Comparison of ENCODE assay signal across 11 cellular contexts in genomic region chrX:153647461-153648357, GRCh38. TPM values are rescaled to one million over a fixed set of nuclear protein-coding genes. Genes with fewer than 3 reads are reported as not detected.
A peak's percentile ranks its signal among the peaks of the same experiment; 100 is the strongest.
DNase-seq lines count a peak whose midpoint lies in the region; ATAC-seq and TF ChIP-seq lines count a peak whose summit lies in the region.
"Had no signal": no experiment of that assay in that cellular context is flagged by ENCODE, and none has a peak within 500 bp of the region (broad histone marks: within the 10 kb centered on the region; RNA-seq: fewer than 3 reads in every experiment).

No MANE protein-coding gene starts in this region.

- peak overlapping the region; percentile 72 for H3K4me3 Mint-ChIP-seq in progenitor cell of endocrine pancreas (ENCODE audit: low read depth)
- H3K4me3 Mint-ChIP-seq in stimulated activated memory B cell treated with anti-CD40 and anti-IgM and Interleukin-4, amounts not matched to agents 10 μg/mL and 1 μg/mL and 100 μg/mL, for 72 hours, result no peak overlapping the region

- CTCF ChIA-PET in PC-3 (lab: Charles Lee), result interaction anchor here (0.6 to 0.7 kb wide), 2 partner anchors 93 to 373 kb away, joined by 4 read pairs; no protein-coding TSS in a partner anchor

- no peak for TF ChIP-seq CTCF in PC-3 (conservative IDR thresholded peaks at IDR 0.05; ENCODE audit: low read depth, low read length)
- TF ChIP-seq CTCF in hepatocyte (IDR thresholded peaks at IDR 0.05; ENCODE audit: poor library complexity), result no peak
- no peak for TF ChIP-seq CTCF in progenitor cell of endocrine pancreas (IDR thresholded peaks at IDR 0.05; ENCODE audit: unreplicated experiment)

- H3K79me2 ChIP-seq in GM23248 (ENCODE audit: insufficient read depth), result no peaks in the 10 kb centered on the region
- H3K79me2 ChIP-seq in PC-3 (ENCODE audit: low read length), result no peaks in the 10 kb centered on the region
- no peaks in the 10 kb centered on the region for H3K79me2 ChIP-seq in hepatocyte

- H3K36me3 Mint-ChIP-seq in progenitor cell of endocrine pancreas (ENCODE audit: insufficient read depth), result peaks cover 3% of the 10 kb centered on the region
- no peaks in the 10 kb centered on the region for H3K36me3 Mint-ChIP-seq in stimulated activated memory B cell treated with anti-CD40 and anti-IgM and Interleukin-4, amounts not matched to agents 10 μg/mL and 1 μg/mL and 100 μg/mL, for 72 hours

- POLR2A ChIA-PET in PC-3 (lab: Charles Lee; ENCODE audit: unreplicated experiment), result interaction anchor here (0.6 kb wide), 1 partner anchor 40 kb away, joined by 9 read pairs; the partner anchor contains the start of gene SLC6A8

- peaks cover 13% of the 10 kb centered on the region for H3K4me1 Mint-ChIP-seq in progenitor cell of endocrine pancreas (ENCODE audit: low read depth)
- H3K4me1 Mint-ChIP-seq in stimulated activated memory B cell treated with anti-CD40 and anti-IgM and Interleukin-4, amounts not matched to agents 10 μg/mL and 1 μg/mL and 100 μg/mL, for 72 hours, result peaks cover 9% of the 10 kb centered on the region

- H3K9me3 Mint-ChIP-seq in progenitor cell of endocrine pancreas (ENCODE audit: low read depth), result peaks cover 5% of the 10 kb centered on the region
- no peaks in the 10 kb centered on the region for H3K9me3 Mint-ChIP-seq in stimulated activated memory B cell treated with anti-CD40 and anti-IgM and Interleukin-4, amounts not matched to agents 10 μg/mL and 1 μg/mL and 100 μg/mL, for 72 hours

- H3K36me3 ChIP-seq in GM23248 (ENCODE audit: low read depth), result no peaks in the 10 kb centered on the region
- H3K36me3 ChIP-seq in PC-3 (ENCODE audit: low read depth, low read length), result no peaks in the 10 kb centered on the region
- H3K36me3 ChIP-seq in hepatocyte (replicated peaks; ENCODE audit: insufficient read depth, low read depth), result no peaks in the 10 kb centered on the region

- no peak overlapping the region for H3K9ac ChIP-seq in GM23248
- no peak overlapping the region; the same call in 1 of the 2 replicates for H3K9ac ChIP-seq in PC-3 (ENCODE audit: low read length)

- no peak overlapping the region for H3K27ac ChIP-seq in GM23248
- H3K27ac ChIP-seq in PC-3 (ENCODE audit: low read length), result no peak overlapping the region
- no peak overlapping the region for H3K27ac ChIP-seq in hepatocyte

- peaks cover 4% of the 10 kb centered on the region for H3K27me3 Mint-ChIP-seq in progenitor cell of endocrine pancreas
- peaks cover 27% of the 10 kb centered on the region for H3K27me3 Mint-ChIP-seq in stimulated activated memory B cell treated with anti-CD40 and anti-IgM and Interleukin-4, amounts not matched to agents 10 μg/mL and 1 μg/mL and 100 μg/mL, for 72 hours

- no peak overlapping the region for H3K27ac Mint-ChIP-seq in progenitor cell of endocrine pancreas
- no peak overlapping the region for H3K27ac Mint-ChIP-seq in stimulated activated memory B cell treated with anti-CD40 and anti-IgM and Interleukin-4, amounts not matched to agents 10 μg/mL and 1 μg/mL and 100 μg/mL, for 72 hours

- intact Hi-C loops in PC-3 (cut with micrococcal nuclease), result no loop called here

- no peaks in the 10 kb centered on the region for H4K20me1 ChIP-seq in GM23248 (ENCODE audit: insufficient read depth)
- no peaks in the 10 kb centered on the region for H4K20me1 ChIP-seq in PC-3 (ENCODE audit: low read length)
- H4K20me1 ChIP-seq in hepatocyte (ENCODE audit: insufficient read depth, poor library complexity, severe bottlenecking), result no peaks in the 10 kb centered on the region

- H2AFZ ChIP-seq in GM23248, result no peak overlapping the region
- H2AFZ ChIP-seq in PC-3 (ENCODE audit: low read length), result peak overlapping the region; percentile 61
- no peak overlapping the region for H2AFZ ChIP-seq in hepatocyte

- H3K27me3 ChIP-seq in GM23248 (replicated peaks; ENCODE audit: insufficient read depth), result peaks cover 20% of the 10 kb centered on the region; the same call in 1 of the 2 replicates
- H3K27me3 ChIP-seq in PC-3 (ENCODE audit: low read length), result peaks cover 21% of the 10 kb centered on the region
- H3K27me3 ChIP-seq in hepatocyte, result peaks cover 8% of the 10 kb centered on the region

- WGBS in GM23248 (ENCODE audit: low coverage in 1 of 2, low lambda C conversion rate in 2 of 2, missing lambda C conversion rate in 2 of 2), 2 experiments, result 3 to 4% methylated on average over 13 to 56 of the region's 85 CpGs
- WGBS in hepatocyte (ENCODE audit: low lambda C conversion rate, missing lambda C conversion rate), result 44% methylated on average over 57 of the region's 85 CpGs

- H3K9me3 ChIP-seq in GM23248 (ENCODE audit: low read depth) (no peaks in the 10 kb centered on the region), PC-3 (ENCODE audit: low read length) (no peaks in the 10 kb centered on the region), hepatocyte (ENCODE audit: low read depth) (no peaks in the 10 kb centered on the region)

- ATAC-seq in PC-3, result no peak
- no peak for ATAC-seq in stimulated activated memory B cell treated with anti-CD40 and anti-IgM and Interleukin-4, amounts not matched to agents 10 μg/mL and 1 μg/mL and 100 μg/mL, for 72 hours
- ATAC-seq in GM19328 (IDR thresholded peaks at IDR 0.05; ENCODE audit: unreplicated experiment), result no peak

- H3K4me3 ChIP-seq in GM23248 (no peak overlapping the region), PC-3 (ENCODE audit: low read length) (peak overlapping the region; percentile 50; the same call in 1 of the 2 replicates), hepatocyte (no peak overlapping the region)

- BruUV-seq in PC-3 (replicated peaks; lab: Mats Ljungman, UMichigan), result no TSS peak

- DNase-seq in GM23248 (peak; percentile 13), PC-3 (no peak), hepatocyte (ENCODE audit: low spot score) (no peak), progenitor cell of endocrine pancreas (ENCODE audit: low spot score, unreplicated experiment) (no peak)
- no peak for DNase-seq in stimulated activated naive CD4-positive, alpha-beta T cell treated with Interleukin-2 at 50 U/mL for 16 hours (lab: John Stamatoyannopoulos, UW)
- DNase-seq: activated CD4-positive, alpha-beta T cell treated with anti-CD3 and anti-CD28 coated beads, Interleukin-2, amount 50 U/mL, for 1 hour; hippocampal formation; NCI-H1436 treated with DMSO at 0.1 percent for 48 hours; stimulated activated CD4-positive, alpha-beta T cell treated with anti-CD3 and anti-CD28 coated beads, Interleukin-12 subunit alpha, Interleukin-12 subunit beta, amount 100 ng/mL, for 4 hours had no signal

- H3K9me2 ChIP-seq in GM23248 (ENCODE audit: insufficient read depth) (no peaks in the 10 kb centered on the region), PC-3 (replicated peaks; ENCODE audit: low read length) (no peaks in the 10 kb centered on the region), hepatocyte (replicated peaks; ENCODE audit: insufficient read depth) (no peaks in the 10 kb centered on the region)

- H3K4me2 ChIP-seq in GM23248 (ENCODE audit: unreplicated experiment), result peak overlapping the region; percentile 7
- peak overlapping the region; percentile 72 for H3K4me2 ChIP-seq in PC-3 (ENCODE audit: low read length)
- H3K4me2 ChIP-seq in hepatocyte, result peak overlapping the region; percentile 74

- H3F3A ChIP-seq in GM23248 (ENCODE audit: insufficient read depth) (no peaks in the 10 kb centered on the region), PC-3 (ENCODE audit: low read length, unreplicated experiment) (no peaks in the 10 kb centered on the region)

- H3K4me1 ChIP-seq in GM23248 (ENCODE audit: insufficient read depth), result no peaks in the 10 kb centered on the region
- no peaks in the 10 kb centered on the region; the same call in 1 of the 2 replicates for H3K4me1 ChIP-seq in PC-3 (ENCODE audit: insufficient read depth, low read length)
- H3K4me1 ChIP-seq in hepatocyte (ENCODE audit: insufficient read depth), result no peaks in the 10 kb centered on the region

- in situ Hi-C loops in GM23248 (cut with MboI), result no loop called here

RNA-seq across cellular contexts. Expression of gene DUSP9, which starts 0.7 kb away (rescaled TPM):
- total RNA-seq in GM23248 (2014; rRNA removed; shearing (Covaris generic)), result not detected in 2 replicates
- polyA plus RNA-seq in GM23248 (2016; fragmentation: Nextera tagmentation; extraction: Ambion mirVana) (not detected in 2 replicates), hepatocyte (48.2 and 75.5 TPM in 2 replicates)
- total RNA-seq in PC-3 (2014; rRNA removed) (10.7 and 13.0 TPM in 2 replicates), hepatocyte (86.2 and 87.3 TPM in 2 replicates), progenitor cell of endocrine pancreas (35.7 and 36.5 TPM in 2 replicates)

RNA-seq across cellular contexts. Expression of gene PNCK, which starts 25.9 kb away (rescaled TPM):
- not detected in 2 replicates for total RNA-seq in GM23248 (2014; rRNA removed; shearing (Covaris generic))
- polyA plus RNA-seq in GM23248 (2016; fragmentation: Nextera tagmentation; extraction: Ambion mirVana) (not detected in 2 replicates), hepatocyte (0.28 and 1.9 TPM in 2 replicates)
- total RNA-seq in PC-3 (2014; rRNA removed) (1.0 and 3.3 TPM in 2 replicates), hepatocyte (2.2 and 2.8 TPM in 2 replicates), progenitor cell of endocrine pancreas (5.4 and 6.1 TPM in 2 replicates)

RNA-seq across cellular contexts. Expression of gene SLC6A8, which starts 40.0 kb away (rescaled TPM):
- 11.7 and 12.5 TPM in 2 replicates for total RNA-seq in GM23248 (2014; rRNA removed; shearing (Covaris generic))
- polyA plus RNA-seq in GM23248 (2016; fragmentation: Nextera tagmentation; extraction: Ambion mirVana), result 1.8 and 1.9 TPM in 2 replicates
- total RNA-seq in PC-3 (2014; rRNA removed), result 45.3 and 52.5 TPM in 2 replicates
- total RNA-seq in hepatocyte, result 19.5 and 28.4 TPM in 2 replicates
- polyA plus RNA-seq in hepatocyte, result 32.5 and 36.7 TPM in 2 replicates
- total RNA-seq in progenitor cell of endocrine pancreas, result 52.2 and 55.7 TPM in 2 replicates

RNA-seq across cellular contexts. Expression of gene CCNQ, which starts 48.8 kb away (rescaled TPM):
- total RNA-seq in GM23248 (2014; rRNA removed; shearing (Covaris generic)), result 34.7 and 45.5 TPM in 2 replicates
- polyA plus RNA-seq in GM23248 (2016; fragmentation: Nextera tagmentation; extraction: Ambion mirVana) (29.1 and 34.5 TPM in 2 replicates), hepatocyte (26.7 and 31.3 TPM in 2 replicates)
- total RNA-seq in PC-3 (2014; rRNA removed) (110 and 145 TPM in 2 replicates), hepatocyte (21.6 and 28.3 TPM in 2 replicates), progenitor cell of endocrine pancreas (19.1 and 19.2 TPM in 2 replicates)

Comparison
In these comparisons a context has a peak if more than half of its experiments do, and no peak if none do; other contexts are left out.
1. H3K4me2 ChIP-seq: peak in every context shown above with its lines; median percentile 74 in hepatocyte; 72 in PC-3; 7 in GM23248.
2. RNA of gene DUSP9, which starts 0.7 kb away (total RNA-seq): 86.2 to 87.3 TPM in hepatocyte, 35.7 to 36.5 TPM in progenitor cell of endocrine pancreas and 10.7 to 13.0 TPM in PC-3; not detected in GM23248; every median in the first group is over 10 times any median in the second.